In genomic region chr17:9979463-9979995, GRCh38 we compare ENCODE assay signal across 16 cellular contexts.
"Had no signal": no experiment of that assay in that cellular context is flagged by ENCODE, and none has a peak within 500 bp of the region (broad histone marks: within the 10 kb centered on the region; RNA-seq: fewer than 3 reads in every experiment).

No MANE protein-coding gene starts in this region.

- H3K36me3 Mint-ChIP-seq: activated naive CD4-positive, alpha-beta T cell treated with anti-CD3 and anti-CD28 coated beads, Interleukin-2, amount 50 U/mL, for 72 hours had no signal

- H3K27me3 Mint-ChIP-seq: activated CD4-positive, alpha-beta T cell treated with anti-CD3 and anti-CD28 coated beads for 36 hours; central memory CD8-positive, alpha-beta T cell had no signal

- H3K27ac Mint-ChIP-seq: activated CD4-positive, alpha-beta T cell treated with anti-CD3 and anti-CD28 coated beads for 36 hours; activated naive CD4-positive, alpha-beta T cell treated with anti-CD3 and anti-CD28 coated beads, Interleukin-2, amount 50 U/mL, for 72 hours; activated T-helper 2 cell treated with anti-CD3 and anti-CD28 coated beads, Interferon-gamma antibody, Interleukin-2, Interleukin-4, amounts not matched to agents 10 μg/mL and 5 μg/mL and 100 μg/mL, durations not matched to agents 14 hours and 24 hours and 36 hours; nephron had no signal

- DNase-seq: activated CD4-positive, alpha-beta T cell treated with anti-CD3 and anti-CD28 coated beads for 36 hours; activated CD8-positive, alpha-beta memory T cell treated with anti-CD3 and anti-CD28 coated beads for 24 hours; amniotic stem cell; cortex of kidney; effector memory CD4-positive, alpha-beta T cell; hypothalamus; stimulated activated CD4-positive, alpha-beta T cell treated with anti-CD3 and anti-CD28 coated beads, Interleukin-4, amount 100 ng/mL, for 4 hours; T-helper 1 cell; thyroid gland; WERI-Rb-1 had no signal

- H3K9me3 Mint-ChIP-seq: activated naive CD4-positive, alpha-beta T cell treated with anti-CD3 and anti-CD28 coated beads, Interleukin-2, amount 50 U/mL, for 72 hours; activated T-helper 2 cell treated with anti-CD3 and anti-CD28 coated beads, Interferon-gamma antibody, Interleukin-2, Interleukin-4, amounts not matched to agents 10 μg/mL and 5 μg/mL and 100 μg/mL, durations not matched to agents 14 hours and 24 hours and 36 hours; central memory CD8-positive, alpha-beta T cell; nephron had no signal

- H3K4me3 ChIP-seq: body of pancreas, thyroid gland, vagina had no signal

- ATAC-seq: activated CD4-positive, alpha-beta T cell treated with anti-CD3 and anti-CD28 coated beads for 36 hours; activated naive CD4-positive, alpha-beta T cell treated with anti-CD3 and anti-CD28 coated beads, Interleukin-2, amount 50 U/mL, for 72 hours; body of pancreas had no signal

- H3K4me3 Mint-ChIP-seq: activated CD4-positive, alpha-beta T cell treated with anti-CD3 and anti-CD28 coated beads for 36 hours; central memory CD8-positive, alpha-beta T cell; nephron had no signal
